25 cellular contexts compared by ENCODE assay signal in genomic region chr9:129704797-129705196, GRCh38. TPM values are rescaled to one million over a fixed set of nuclear protein-coding genes. Genes with fewer than 3 reads are reported as not detected.
A peak's percentile ranks its signal among the peaks of the same experiment; 100 is the strongest.
DNase-seq lines count a peak whose midpoint lies in the region; ATAC-seq and TF ChIP-seq lines count a peak whose summit lies in the region.
"Had no signal": no experiment of that assay in that cellular context is flagged by ENCODE, and none has a peak within 500 bp of the region (broad histone marks: within the 10 kb centered on the region; RNA-seq: fewer than 3 reads in every experiment).

No MANE protein-coding gene starts in this region.

- intact Hi-C loops in A673 (cut with micrococcal nuclease; ENCODE audit: unreplicated experiment) (no loop called here), left cardiac atrium (cut with DNase I) (no loop called here), posterior cingulate gyrus (cut with DNase I) (no loop called here)

- H3K36me3 Mint-ChIP-seq in activated T-cell treated with anti-CD3 and anti-CD28 coated beads, Interleukin-2, amount 50 U/mL, for 24 hours (ENCODE audit: low read depth), result no peaks in the 10 kb centered on the region
- H3K36me3 Mint-ChIP-seq: CD14-positive monocyte had no signal

- H3K36me3 ChIP-seq in A673 (ENCODE audit: insufficient read depth, low read length, poor library complexity, severe bottlenecking) (no peaks in the 10 kb centered on the region), SK-N-MC (ENCODE audit: insufficient read depth, low read length) (peaks cover 9% of the 10 kb centered on the region; the same call in 1 of the 2 replicates), gastroesophageal sphincter (no peaks in the 10 kb centered on the region), suprapubic skin (no peaks in the 10 kb centered on the region)

- H3K27ac ChIP-seq in A673 (ENCODE audit: low read depth, low read length, poor library complexity, severe bottlenecking), result no peak overlapping the region
- peak overlapping the region; percentile 93 for H3K27ac ChIP-seq in SK-N-MC
- H3K27ac ChIP-seq in gastroesophageal sphincter, result peak overlapping the region in 3 of 4 donors; percentile 74 to 85 (median 80)
- peak overlapping the region; percentile 68 for H3K27ac ChIP-seq in suprapubic skin

- ATAC-seq in gastroesophageal sphincter (no peak), left cardiac atrium (no peak)

- H3K4me3 Mint-ChIP-seq in activated T-cell treated with anti-CD3 and anti-CD28 coated beads, Interleukin-2, amount 50 U/mL, for 24 hours, result no peak overlapping the region
- H3K4me3 Mint-ChIP-seq: B cell, CD14-positive monocyte had no signal

- 49 to 56% methylated on average over 5 of the region's 8 CpGs for WGBS in gastroesophageal sphincter (ENCODE audit: low coverage in 1 of 2), 2 donors
- WGBS in suprapubic skin, result 59% methylated on average over 8 of the region's 8 CpGs

- no peak for TF ChIP-seq CTCF in A673 (conservative IDR thresholded peaks at IDR 0.05; ENCODE audit: low read depth, low read length)
- TF ChIP-seq CTCF in gastroesophageal sphincter (IDR thresholded peaks at IDR 0.05), result no peak
- no peak for TF ChIP-seq CTCF in suprapubic skin (IDR thresholded peaks at IDR 0.05)

- H3K27me3 ChIP-seq in A673 (replicated peaks; ENCODE audit: insufficient read depth, low read depth, low read length, poor library complexity), result no peaks in the 10 kb centered on the region
- no peaks in the 10 kb centered on the region for H3K27me3 ChIP-seq in gastroesophageal sphincter
- peaks cover under 1% of the 10 kb centered on the region for H3K27me3 ChIP-seq in suprapubic skin

- BruUV-seq in A673 (replicated peaks; lab: Mats Ljungman, UMichigan), result no TSS peak

- H3K9me3 ChIP-seq in A673 (ENCODE audit: low read depth, low read length, poor library complexity, severe bottlenecking) (no peaks in the 10 kb centered on the region), SK-N-MC (ENCODE audit: low read depth, low read length) (no peaks in the 10 kb centered on the region), gastroesophageal sphincter (no peaks in the 10 kb centered on the region), suprapubic skin (no peaks in the 10 kb centered on the region)

- POLR2A ChIA-PET in A673 (lab: Charles Lee; ENCODE audit: low non-redundant PET), result no interaction called here

- peaks cover 28% of the 10 kb centered on the region for H3K4me1 ChIP-seq in A673 (ENCODE audit: insufficient read depth, low read length, poor library complexity, severe bottlenecking)
- H3K4me1 ChIP-seq in gastroesophageal sphincter, result peaks cover 3 to 43% (median 21%) of the 10 kb centered on the region in 3 donors
- peaks cover 37% of the 10 kb centered on the region for H3K4me1 ChIP-seq in suprapubic skin

- peak; percentile 64 for DNase-seq in A673 (ENCODE audit: low spot score)
- no peak for DNase-seq in SK-N-MC (ENCODE audit: low read depth, low spot score)
- DNase-seq in suprapubic skin (ENCODE audit: low spot score in 2 of 2), result no peak
- DNase-seq in left cardiac atrium, result no peak
- DNase-seq in NCI-H1694 (lab: John Stamatoyannopoulos, UW), result no peak
- no peak for DNase-seq in posterior cingulate gyrus
- no peak for DNase-seq in activated T-cell treated with anti-CD3 and anti-CD28 coated beads, Interleukin-2, amount 50 U/mL, for 24 hours
- DNase-seq: EL; H7; KBM-7; MM.1S; NCI-H1092; NCI-H1436 treated with DMSO at 0.1 percent for 48 hours; NCI-H2029; NCI-H226; NCI-H524; NCI-H774; NK-92 treated with Interleukin-12 subunit alpha and Interleukin-12 subunit beta, amount 100 ng/mL, for 24 hours; OCI-M1; SHP77 had no signal

- CTCF ChIA-PET in A673 (lab: Charles Lee), result no interaction called here

- H3K27ac Mint-ChIP-seq in activated T-cell treated with anti-CD3 and anti-CD28 coated beads, Interleukin-2, amount 50 U/mL, for 24 hours, result no peak overlapping the region
- H3K27ac Mint-ChIP-seq: B cell, CD14-positive monocyte had no signal

- TF ChIP-seq POLR2A in gastroesophageal sphincter (IDR thresholded peaks at IDR 0.05), result no peak
- TF ChIP-seq POLR2A in suprapubic skin (IDR thresholded peaks at IDR 0.05), result no peak

- TF ChIP-seq EP300 in gastroesophageal sphincter (IDR thresholded peaks at IDR 0.05), result no peak
- no peak for TF ChIP-seq EP300 in suprapubic skin (IDR thresholded peaks at IDR 0.05)

- H3K4me3 ChIP-seq in A673 (ENCODE audit: low read depth, low read length, poor library complexity, severe bottlenecking), result no peak overlapping the region
- H3K4me3 ChIP-seq in SK-N-MC, result peak overlapping the region; percentile 61
- H3K4me3 ChIP-seq in gastroesophageal sphincter, result no peak overlapping the region
- no peak overlapping the region for H3K4me3 ChIP-seq in suprapubic skin

- no peaks in the 10 kb centered on the region for H3K4me1 Mint-ChIP-seq in activated T-cell treated with anti-CD3 and anti-CD28 coated beads, Interleukin-2, amount 50 U/mL, for 24 hours (ENCODE audit: low read depth)
- H3K4me1 Mint-ChIP-seq: B cell, CD14-positive monocyte had no signal

- peak overlapping the region; percentile 38 for H3K9ac ChIP-seq in SK-N-MC (ENCODE audit: insufficient read length)

- H3K9me3 Mint-ChIP-seq in activated T-cell treated with anti-CD3 and anti-CD28 coated beads, Interleukin-2, amount 50 U/mL, for 24 hours, result no peaks in the 10 kb centered on the region

- peaks cover 1% of the 10 kb centered on the region for H3K27me3 Mint-ChIP-seq in activated T-cell treated with anti-CD3 and anti-CD28 coated beads, Interleukin-2, amount 50 U/mL, for 24 hours

RNA-seq across cellular contexts. Expression of gene PRRX2, which starts 39.4 kb away (rescaled TPM):
- total RNA-seq in A673 (2021), result 12.7 and 16.6 TPM in 2 replicates
- 10 to 100 TPM in 1 of 4 donors, 1 to 10 TPM in 2, under 1 TPM in 1; 0.93 to 12.1 (median 7.1) TPM for total RNA-seq in gastroesophageal sphincter
- total RNA-seq in suprapubic skin, result 10 to 100 TPM in 3 of 4 donors, 1 to 10 TPM in 1; 9.9 to 16.9 (median 14.0) TPM
- 1 to 10 TPM; 1.8 to 5.3 TPM for total RNA-seq in left cardiac atrium
- total RNA-seq: A172, B cell, RPMI7951 had no signal

RNA-seq across cellular contexts. Expression of gene PTGES, which starts 48.0 kb away (rescaled TPM):
- 0.80 and 1.4 TPM in 2 replicates for total RNA-seq in A673 (2021)
- total RNA-seq in gastroesophageal sphincter, result 10 to 100 TPM in 1 of 4 donors, 1 to 10 TPM in 2, under 1 TPM in 1; 0.78 to 15.1 (median 6.1) TPM
- total RNA-seq in suprapubic skin, result 10 to 100 TPM; 21.8 to 38.8 (median 24.0) TPM
- 1 to 10 TPM; 4.5 to 7.9 TPM for total RNA-seq in left cardiac atrium
- total RNA-seq: B cell had no signal
